ENCODE assay signal across 1 cellular context in the genomic region with DNA sequence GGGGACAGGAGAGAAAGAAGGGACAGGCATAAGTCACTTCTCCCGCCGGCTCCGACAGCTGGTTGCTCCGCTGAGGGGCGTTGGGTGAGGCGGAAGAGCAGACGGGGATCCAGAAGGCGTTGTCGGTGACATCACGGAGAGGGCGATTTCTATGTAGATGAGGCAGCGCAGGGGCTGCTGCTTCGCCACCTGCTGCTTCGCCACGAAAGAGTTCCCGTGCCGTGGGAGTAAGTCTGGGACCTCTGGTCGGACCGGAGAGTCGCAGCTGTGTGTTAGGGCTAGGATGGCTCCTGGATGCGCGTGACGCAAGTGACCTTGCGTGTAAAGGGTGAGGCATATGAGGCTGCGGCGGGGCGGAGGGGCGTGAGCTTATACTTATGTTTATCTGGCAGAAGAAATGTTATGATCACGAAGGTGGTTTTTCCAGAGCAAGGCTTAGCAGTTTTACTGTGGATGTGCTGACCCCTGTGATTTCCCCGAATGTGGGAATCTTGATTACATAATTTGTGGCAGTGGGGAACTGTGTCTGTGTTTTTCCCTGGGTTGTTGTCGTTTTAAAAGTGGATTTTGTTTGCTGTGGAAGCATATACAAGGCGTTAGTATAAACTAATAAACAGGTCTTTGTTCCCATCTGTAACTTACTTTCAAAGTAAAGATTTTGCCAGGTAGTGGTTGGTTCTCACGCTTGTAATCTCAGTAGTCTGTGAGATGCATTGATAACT.
TF ChIP-seq lines count a peak whose summit lies in the region.

No MANE protein-coding gene starts in this region.

TF ChIP-seq in GM12878, 131 proteins besides CTCF, POLR2A, EP300 and RAD21 (continued from another document and continues in another):
- TF ChIP-seq, protein P1, sequence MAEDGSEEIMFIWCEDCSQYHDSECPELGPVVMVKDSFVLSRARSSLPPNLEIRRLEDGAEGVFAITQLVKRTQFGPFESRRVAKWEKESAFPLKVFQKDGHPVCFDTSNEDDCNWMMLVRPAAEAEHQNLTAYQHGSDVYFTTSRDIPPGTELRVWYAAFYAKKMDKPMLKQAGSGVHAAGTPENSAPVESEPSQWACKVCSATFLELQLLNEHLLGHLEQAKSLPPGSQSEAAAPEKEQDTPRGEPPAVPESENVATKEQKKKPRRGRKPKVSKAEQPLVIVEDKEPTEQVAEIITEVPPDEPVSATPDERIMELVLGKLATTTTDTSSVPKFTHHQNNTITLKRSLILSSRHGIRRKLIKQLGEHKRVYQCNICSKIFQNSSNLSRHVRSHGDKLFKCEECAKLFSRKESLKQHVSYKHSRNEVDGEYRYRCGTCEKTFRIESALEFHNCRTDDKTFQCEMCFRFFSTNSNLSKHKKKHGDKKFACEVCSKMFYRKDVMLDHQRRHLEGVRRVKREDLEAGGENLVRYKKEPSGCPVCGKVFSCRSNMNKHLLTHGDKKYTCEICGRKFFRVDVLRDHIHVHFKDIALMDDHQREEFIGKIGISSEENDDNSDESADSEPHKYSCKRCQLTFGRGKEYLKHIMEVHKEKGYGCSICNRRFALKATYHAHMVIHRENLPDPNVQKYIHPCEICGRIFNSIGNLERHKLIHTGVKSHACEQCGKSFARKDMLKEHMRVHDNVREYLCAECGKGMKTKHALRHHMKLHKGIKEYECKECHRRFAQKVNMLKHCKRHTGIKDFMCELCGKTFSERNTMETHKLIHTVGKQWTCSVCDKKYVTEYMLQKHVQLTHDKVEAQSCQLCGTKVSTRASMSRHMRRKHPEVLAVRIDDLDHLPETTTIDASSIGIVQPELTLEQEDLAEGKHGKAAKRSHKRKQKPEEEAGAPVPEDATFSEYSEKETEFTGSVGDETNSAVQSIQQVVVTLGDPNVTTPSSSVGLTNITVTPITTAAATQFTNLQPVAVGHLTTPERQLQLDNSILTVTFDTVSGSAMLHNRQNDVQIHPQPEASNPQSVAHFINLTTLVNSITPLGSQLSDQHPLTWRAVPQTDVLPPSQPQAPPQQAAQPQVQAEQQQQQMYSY (CRISPR knock-in tag; IDR thresholded peaks at IDR 0.05), result peak; percentile 96
- TF ChIP-seq MTA3 (IDR thresholded peaks at IDR 0.05; ENCODE audit: borderline replicate concordance, low read length) (peak; percentile 97; the same call in 1 of the 2 replicates), ZNF24 (IDR thresholded peaks at IDR 0.05) (0 out of 2 replicates have a peak, but pooled peaks have one; percentile 5), CBFB (IDR thresholded peaks at IDR 0.05; ENCODE audit: low read depth) (peak; percentile 100), SMAD5 (IDR thresholded peaks at IDR 0.05; ENCODE audit: low read depth) (peak; percentile 100), HDGF (IDR thresholded peaks at IDR 0.05) (peak; percentile 77; the same call in 1 of the 2 replicates), CREM (IDR thresholded peaks at IDR 0.05; ENCODE audit: low read depth) (peak; percentile 48; the same call in 1 of the 2 replicates), RUNX3 (IDR thresholded peaks at IDR 0.05; ENCODE audit: low read length) (peak; percentile 75), CBX5 (IDR thresholded peaks at IDR 0.05; ENCODE audit: low read depth) (peak; percentile 53; the same call in 1 of the 2 replicates), MTA2 (IDR thresholded peaks at IDR 0.05; ENCODE audit: low read depth) (peak; percentile 21; the same call in 1 of the 2 replicates), NFIC (IDR thresholded peaks at IDR 0.05; ENCODE audit: low read depth, low read length) (peak; percentile 62), FOXK2 (IDR thresholded peaks at IDR 0.05) (0 out of 2 replicates have a peak, but pooled peaks have one; percentile 38), JUNB (IDR thresholded peaks at IDR 0.05) (peak; percentile 43), POLR2AphosphoS2 (IDR thresholded peaks at IDR 0.05; ENCODE audit: low read depth, low read length) (peak; percentile 93), BHLHE40 (IDR thresholded peaks at IDR 0.05; ENCODE audit: borderline replicate concordance in 1 of 2, low read depth in 2 of 2, low read length in 1 of 2) (peak in 1 of 2 experiments; percentile 62; a peak in 1 of 4 replicates), CREB1 (IDR thresholded peaks at IDR 0.05; ENCODE audit: low read depth) (peak; percentile 61; the same call in 1 of the 2 replicates), FOXM1 (IDR thresholded peaks at IDR 0.05; ENCODE audit: low read depth, low read length) (peak; percentile 40; the same call in 1 of the 2 replicates), YY1 (IDR thresholded peaks at IDR 0.05; ENCODE audit: low read depth, low read length) (0 out of 2 replicates have a peak, but pooled peaks have one; percentile 12), TCF3 (IDR thresholded peaks at IDR 0.05; ENCODE audit: borderline replicate concordance, insufficient read depth, low read depth, low read length) (peak; percentile 89; the same call in 1 of the 2 replicates), ZNF207 (IDR thresholded peaks at IDR 0.05; ENCODE audit: borderline replicate concordance) (0 out of 2 replicates have a peak, but pooled peaks have one; percentile 32), IKZF2 (IDR thresholded peaks at IDR 0.05) (peak; percentile 76 to 85), IRF4 (IDR thresholded peaks at IDR 0.05; ENCODE audit: low read depth, low read length) (0 out of 2 replicates have a peak, but pooled peaks have one; percentile 22), TCF12 (IDR thresholded peaks at IDR 0.05; ENCODE audit: low read depth, low read length) (peak; percentile 59; the same call in 1 of the 2 replicates), TCF7 (IDR thresholded peaks at IDR 0.05; ENCODE audit: borderline replicate concordance) (peak; percentile 62; the same call in 1 of the 2 replicates), SP1 (IDR thresholded peaks at IDR 0.05; ENCODE audit: low read depth, low read length) (peak; percentile 44), BMI1 (IDR thresholded peaks at IDR 0.05; ENCODE audit: borderline replicate concordance) (peak; percentile 60; the same call in 1 of the 2 replicates), POU2F2 (IDR thresholded peaks at IDR 0.05; ENCODE audit: borderline replicate concordance, low read depth, low read length) (peak; percentile 99), PML (IDR thresholded peaks at IDR 0.05; ENCODE audit: low read length) (peak; percentile 99), IKZF1 (conservative IDR thresholded peaks at IDR 0.05) (0 out of 2 replicates have a peak, but pooled peaks have one; percentile 41), TAF1 (IDR thresholded peaks at IDR 0.05; ENCODE audit: borderline replicate concordance, low read depth, low read length) (peak; percentile 35; the same call in 1 of the 2 replicates), BACH1 (IDR thresholded peaks at IDR 0.05; ENCODE audit: borderline replicate concordance) (peak; percentile 95; the same call in 1 of the 2 replicates), PAX5 (IDR thresholded peaks at IDR 0.05; ENCODE audit: borderline replicate concordance, low read depth, low read length) (peak; percentile 66), POLR2AphosphoS5 (IDR thresholded peaks at IDR 0.05; ENCODE audit: low read length) (peak; percentile 99), NBN (IDR thresholded peaks at IDR 0.05) (peak; percentile 87), BCL11A (IDR thresholded peaks at IDR 0.05; ENCODE audit: low read depth, low read length) (peak; percentile 81), ZBED1 (IDR thresholded peaks at IDR 0.05; ENCODE audit: borderline replicate concordance) (peak; percentile 100), EGR1 (IDR thresholded peaks at IDR 0.05; ENCODE audit: borderline replicate concordance in 1 of 2, low read depth in 2 of 2, low read length in 2 of 2) (peak in 1 of 2 experiments; percentile 71; a peak in 1 of 3 replicates), SRF (IDR thresholded peaks at IDR 0.05; ENCODE audit: low read depth in 2 of 2, low read length in 2 of 2) (0 out of 4 replicates have a peak, but pooled peaks of 1 of the 2 experiments have one; percentile 33), TARDBP (IDR thresholded peaks at IDR 0.05; ENCODE audit: borderline replicate concordance) (peak; percentile 90)
- TF ChIP-seq, protein P2, sequence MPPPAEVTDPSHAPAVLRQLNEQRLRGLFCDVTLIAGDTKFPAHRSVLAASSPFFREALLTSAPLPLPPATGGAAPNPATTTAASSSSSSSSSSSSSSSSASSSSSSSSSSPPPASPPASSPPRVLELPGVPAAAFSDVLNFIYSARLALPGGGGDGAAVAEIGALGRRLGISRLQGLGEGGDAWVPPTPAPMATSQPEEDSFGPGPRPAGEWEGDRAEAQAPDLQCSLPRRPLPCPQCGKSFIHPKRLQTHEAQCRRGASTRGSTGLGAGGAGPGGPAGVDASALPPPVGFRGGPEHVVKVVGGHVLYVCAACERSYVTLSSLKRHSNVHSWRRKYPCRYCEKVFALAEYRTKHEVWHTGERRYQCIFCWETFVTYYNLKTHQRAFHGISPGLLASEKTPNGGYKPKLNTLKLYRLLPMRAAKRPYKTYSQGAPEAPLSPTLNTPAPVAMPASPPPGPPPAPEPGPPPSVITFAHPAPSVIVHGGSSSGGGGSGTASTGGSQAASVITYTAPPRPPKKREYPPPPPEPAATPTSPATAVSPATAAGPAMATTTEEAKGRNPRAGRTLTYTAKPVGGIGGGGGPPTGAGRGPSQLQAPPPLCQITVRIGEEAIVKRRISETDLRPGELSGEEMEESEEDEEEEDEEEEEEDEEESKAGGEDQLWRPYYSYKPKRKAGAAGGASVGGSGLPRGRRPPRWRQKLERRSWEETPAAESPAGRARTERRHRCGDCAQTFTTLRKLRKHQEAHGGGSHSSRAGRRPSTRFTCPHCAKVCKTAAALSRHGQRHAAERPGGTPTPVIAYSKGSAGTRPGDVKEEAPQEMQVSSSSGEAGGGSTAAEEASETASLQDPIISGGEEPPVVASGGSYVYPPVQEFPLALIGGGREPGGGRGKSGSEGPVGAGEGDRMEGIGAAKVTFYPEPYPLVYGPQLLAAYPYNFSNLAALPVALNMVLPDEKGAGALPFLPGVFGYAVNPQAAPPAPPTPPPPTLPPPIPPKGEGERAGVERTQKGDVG (CRISPR knock-in tag; IDR thresholded peaks at IDR 0.05), result peak; percentile 95
- TF ChIP-seq, protein P3, sequence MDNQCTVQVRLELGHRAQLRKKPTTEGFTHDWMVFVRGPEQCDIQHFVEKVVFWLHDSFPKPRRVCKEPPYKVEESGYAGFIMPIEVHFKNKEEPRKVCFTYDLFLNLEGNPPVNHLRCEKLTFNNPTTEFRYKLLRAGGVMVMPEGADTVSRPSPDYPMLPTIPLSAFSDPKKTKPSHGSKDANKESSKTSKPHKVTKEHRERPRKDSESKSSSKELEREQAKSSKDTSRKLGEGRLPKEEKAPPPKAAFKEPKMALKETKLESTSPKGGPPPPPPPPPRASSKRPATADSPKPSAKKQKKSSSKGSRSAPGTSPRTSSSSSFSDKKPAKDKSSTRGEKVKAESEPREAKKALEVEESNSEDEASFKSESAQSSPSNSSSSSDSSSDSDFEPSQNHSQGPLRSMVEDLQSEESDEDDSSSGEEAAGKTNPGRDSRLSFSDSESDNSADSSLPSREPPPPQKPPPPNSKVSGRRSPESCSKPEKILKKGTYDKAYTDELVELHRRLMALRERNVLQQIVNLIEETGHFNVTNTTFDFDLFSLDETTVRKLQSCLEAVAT (IDR thresholded peaks at IDR 0.05), result 0 out of 2 replicates have a peak, but pooled peaks have one; percentile 37
- TF ChIP-seq, protein P4, sequence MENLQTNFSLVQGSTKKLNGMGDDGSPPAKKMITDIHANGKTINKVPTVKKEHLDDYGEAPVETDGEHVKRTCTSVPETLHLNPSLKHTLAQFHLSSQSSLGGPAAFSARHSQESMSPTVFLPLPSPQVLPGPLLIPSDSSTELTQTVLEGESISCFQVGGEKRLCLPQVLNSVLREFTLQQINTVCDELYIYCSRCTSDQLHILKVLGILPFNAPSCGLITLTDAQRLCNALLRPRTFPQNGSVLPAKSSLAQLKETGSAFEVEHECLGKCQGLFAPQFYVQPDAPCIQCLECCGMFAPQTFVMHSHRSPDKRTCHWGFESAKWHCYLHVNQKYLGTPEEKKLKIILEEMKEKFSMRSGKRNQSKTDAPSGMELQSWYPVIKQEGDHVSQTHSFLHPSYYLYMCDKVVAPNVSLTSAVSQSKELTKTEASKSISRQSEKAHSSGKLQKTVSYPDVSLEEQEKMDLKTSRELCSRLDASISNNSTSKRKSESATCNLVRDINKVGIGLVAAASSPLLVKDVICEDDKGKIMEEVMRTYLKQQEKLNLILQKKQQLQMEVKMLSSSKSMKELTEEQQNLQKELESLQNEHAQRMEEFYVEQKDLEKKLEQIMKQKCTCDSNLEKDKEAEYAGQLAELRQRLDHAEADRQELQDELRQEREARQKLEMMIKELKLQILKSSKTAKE (IDR thresholded peaks at IDR 0.05; ENCODE audit: low read depth, poor library complexity, severe bottlenecking), result peak; percentile 18
- TF ChIP-seq, protein P5, sequence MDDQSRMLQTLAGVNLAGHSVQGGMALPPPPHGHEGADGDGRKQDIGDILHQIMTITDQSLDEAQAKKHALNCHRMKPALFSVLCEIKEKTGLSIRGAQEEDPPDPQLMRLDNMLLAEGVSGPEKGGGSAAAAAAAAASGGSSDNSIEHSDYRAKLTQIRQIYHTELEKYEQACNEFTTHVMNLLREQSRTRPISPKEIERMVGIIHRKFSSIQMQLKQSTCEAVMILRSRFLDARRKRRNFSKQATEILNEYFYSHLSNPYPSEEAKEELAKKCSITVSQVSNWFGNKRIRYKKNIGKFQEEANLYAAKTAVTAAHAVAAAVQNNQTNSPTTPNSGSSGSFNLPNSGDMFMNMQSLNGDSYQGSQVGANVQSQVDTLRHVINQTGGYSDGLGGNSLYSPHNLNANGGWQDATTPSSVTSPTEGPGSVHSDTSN (IDR thresholded peaks at IDR 0.05; ENCODE audit: insufficient replicate concordance, low read depth, low read length), result peak; percentile 71
- TF ChIP-seq, protein P6, sequence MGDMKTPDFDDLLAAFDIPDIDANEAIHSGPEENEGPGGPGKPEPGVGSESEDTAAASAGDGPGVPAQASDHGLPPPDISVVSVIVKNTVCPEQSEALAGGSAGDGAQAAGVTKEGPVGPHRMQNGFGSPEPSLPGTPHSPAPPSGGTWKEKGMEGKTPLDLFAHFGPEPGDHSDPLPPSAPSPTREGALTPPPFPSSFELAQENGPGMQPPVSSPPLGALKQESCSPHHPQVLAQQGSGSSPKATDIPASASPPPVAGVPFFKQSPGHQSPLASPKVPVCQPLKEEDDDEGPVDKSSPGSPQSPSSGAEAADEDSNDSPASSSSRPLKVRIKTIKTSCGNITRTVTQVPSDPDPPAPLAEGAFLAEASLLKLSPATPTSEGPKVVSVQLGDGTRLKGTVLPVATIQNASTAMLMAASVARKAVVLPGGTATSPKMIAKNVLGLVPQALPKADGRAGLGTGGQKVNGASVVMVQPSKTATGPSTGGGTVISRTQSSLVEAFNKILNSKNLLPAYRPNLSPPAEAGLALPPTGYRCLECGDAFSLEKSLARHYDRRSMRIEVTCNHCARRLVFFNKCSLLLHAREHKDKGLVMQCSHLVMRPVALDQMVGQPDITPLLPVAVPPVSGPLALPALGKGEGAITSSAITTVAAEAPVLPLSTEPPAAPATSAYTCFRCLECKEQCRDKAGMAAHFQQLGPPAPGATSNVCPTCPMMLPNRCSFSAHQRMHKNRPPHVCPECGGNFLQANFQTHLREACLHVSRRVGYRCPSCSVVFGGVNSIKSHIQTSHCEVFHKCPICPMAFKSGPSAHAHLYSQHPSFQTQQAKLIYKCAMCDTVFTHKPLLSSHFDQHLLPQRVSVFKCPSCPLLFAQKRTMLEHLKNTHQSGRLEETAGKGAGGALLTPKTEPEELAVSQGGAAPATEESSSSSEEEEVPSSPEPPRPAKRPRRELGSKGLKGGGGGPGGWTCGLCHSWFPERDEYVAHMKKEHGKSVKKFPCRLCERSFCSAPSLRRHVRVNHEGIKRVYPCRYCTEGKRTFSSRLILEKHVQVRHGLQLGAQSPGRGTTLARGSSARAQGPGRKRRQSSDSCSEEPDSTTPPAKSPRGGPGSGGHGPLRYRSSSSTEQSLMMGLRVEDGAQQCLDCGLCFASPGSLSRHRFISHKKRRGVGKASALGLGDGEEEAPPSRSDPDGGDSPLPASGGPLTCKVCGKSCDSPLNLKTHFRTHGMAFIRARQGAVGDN (IDR thresholded peaks at IDR 0.05), result peak; percentile 82
